24 cellular contexts compared by ENCODE assay signal in genomic region chr2:25744055-25744454, GRCh38.
DNase-seq lines count a peak whose midpoint lies in the region; ATAC-seq and TF ChIP-seq lines count a peak whose summit lies in the region.
"Had no signal": no experiment of that assay in that cellular context is flagged by ENCODE, and none has a peak within 500 bp of the region (broad histone marks: within the 10 kb centered on the region; RNA-seq: fewer than 3 reads in every experiment).

No MANE protein-coding gene starts in this region.

- CTCF ChIA-PET in PC-3 (lab: Charles Lee), result no interaction called here

- H3K4me2 ChIP-seq in OCI-LY1 (ENCODE audit: low read length) (no peak overlapping the region), PC-3 (ENCODE audit: low read length) (no peak overlapping the region)

- H4K20me1 ChIP-seq in OCI-LY1 (ENCODE audit: insufficient read depth, low read length), result no peaks in the 10 kb centered on the region
- no peaks in the 10 kb centered on the region for H4K20me1 ChIP-seq in PC-3 (ENCODE audit: low read length)

- no peaks in the 10 kb centered on the region for H3K27me3 ChIP-seq in heart left ventricle
- H3K27me3 ChIP-seq in OCI-LY1 (ENCODE audit: insufficient read depth, low read length), result no peaks in the 10 kb centered on the region
- no peaks in the 10 kb centered on the region for H3K27me3 ChIP-seq in PC-3 (ENCODE audit: low read length)
- no peaks in the 10 kb centered on the region for H3K27me3 ChIP-seq in transverse colon
- H3K27me3 ChIP-seq in brain microvascular endothelial cell (replicated peaks), result no peaks in the 10 kb centered on the region
- H3K27me3 ChIP-seq: gastrocnemius medialis had no signal

- WGBS in heart left ventricle, 4 donors, result 88 to 94% (median 91%) methylated on average over 4 to 8 of the region's 8 CpGs
- WGBS in transverse colon (ENCODE audit: low coverage in 1 of 2), 2 donors, result 94 to 100% methylated on average over 3 to 8 of the region's 8 CpGs

- H3K4me3 ChIP-seq in heart left ventricle (no peak overlapping the region), OCI-LY1 (ENCODE audit: low read depth, low read length, poor library complexity, severe bottlenecking) (no peak overlapping the region), PC-3 (ENCODE audit: low read length) (no peak overlapping the region), transverse colon (no peak overlapping the region), brain microvascular endothelial cell (ENCODE audit: low read depth, low read length) (no peak overlapping the region)
- H3K4me3 ChIP-seq: gastrocnemius medialis, GM23248, SK-N-MC had no signal

- H3K9ac ChIP-seq in OCI-LY1 (ENCODE audit: low read length) (no peak overlapping the region), PC-3 (ENCODE audit: low read length) (no peak overlapping the region)
- H3K9ac ChIP-seq: GM23248 had no signal

- H3K36me3 ChIP-seq in heart left ventricle (peaks cover 0 to 68% (median 55%) of the 10 kb centered on the region in 9 donors), OCI-LY1 (ENCODE audit: insufficient read depth, low read length) (peaks cover 39% of the 10 kb centered on the region), PC-3 (ENCODE audit: low read depth, low read length) (peaks cover 26% of the 10 kb centered on the region), transverse colon (peaks cover 0 to 38% (median 18%) of the 10 kb centered on the region in 4 donors), brain microvascular endothelial cell (replicated peaks) (peaks cover 15% of the 10 kb centered on the region)

- H3K9me2 ChIP-seq in OCI-LY1 (ENCODE audit: low read depth, low read length), result no peaks in the 10 kb centered on the region
- H3K9me2 ChIP-seq in PC-3 (replicated peaks; ENCODE audit: low read length), result no peaks in the 10 kb centered on the region

- H2AFZ ChIP-seq in OCI-LY1 (ENCODE audit: low read length) (no peak overlapping the region), PC-3 (ENCODE audit: low read length) (no peak overlapping the region)
- H2AFZ ChIP-seq: GM23248 had no signal

- no peaks in the 10 kb centered on the region for H3F3A ChIP-seq in OCI-LY1 (ENCODE audit: insufficient read depth, low read length)
- H3F3A ChIP-seq in PC-3 (ENCODE audit: low read length, unreplicated experiment), result no peaks in the 10 kb centered on the region

- intact Hi-C loops in heart left ventricle (cut with DNase I) (no loop called here), left cardiac atrium (cut with DNase I) (no loop called here), PC-3 (cut with micrococcal nuclease) (no loop called here), transverse colon (cut with DNase I; ENCODE audit: low total_unique reads) (no loop called here)

- DNase-seq in heart left ventricle, result peak in 1 of 5 donors; percentile 29
- DNase-seq in left cardiac atrium, result no peak
- DNase-seq in myocyte (ENCODE audit: low read depth), result peak; percentile 52
- no peak for DNase-seq in PC-3
- DNase-seq in transverse colon, result no peak
- no peak for DNase-seq in brain microvascular endothelial cell
- DNase-seq: activated CD4-positive, alpha-beta T cell treated with anti-CD3 and anti-CD28 coated beads for 4 hours; central memory CD4-positive, alpha-beta T cell; gastrocnemius medialis; GM23248; HFFc6; hypothalamus; mesendoderm; MV-4-11; NCI-H446; NCI-H774; stimulated activated CD8-positive, alpha-beta memory T cell treated with anti-CD3 and anti-CD28 coated beads, Interleukin-4, amount 100 ng/mL, for 48 hours; T-helper 17 cell; trophoblast cell had no signal

- no peak overlapping the region for H3K27ac ChIP-seq in heart left ventricle
- peak overlapping the region; percentile 4 for H3K27ac ChIP-seq in OCI-LY1 (ENCODE audit: low read depth, low read length, poor library complexity, severe bottlenecking)
- H3K27ac ChIP-seq in PC-3 (ENCODE audit: low read length), result no peak overlapping the region
- H3K27ac ChIP-seq in transverse colon, result no peak overlapping the region
- H3K27ac ChIP-seq in brain microvascular endothelial cell, result no peak overlapping the region
- H3K27ac ChIP-seq: C4-2B, gastrocnemius medialis, GM23248, RWPE1, SK-N-MC had no signal

- H3K79me2 ChIP-seq in OCI-LY1 (ENCODE audit: insufficient read depth, low read length), result no peaks in the 10 kb centered on the region
- H3K79me2 ChIP-seq in PC-3 (ENCODE audit: low read length), result no peaks in the 10 kb centered on the region

- peak; percentile 55 to 69 (median 63) for ATAC-seq in heart left ventricle
- no peak for ATAC-seq in left cardiac atrium
- no peak for ATAC-seq in PC-3
- ATAC-seq: activated naive CD4-positive, alpha-beta T cell treated with anti-CD3 and anti-CD28 coated beads, Interleukin-2, amount 50 U/mL, for 72 hours; gastrocnemius medialis; T-helper 17 cell had no signal

- H3K9me3 ChIP-seq in heart left ventricle, result no peaks in the 10 kb centered on the region
- H3K9me3 ChIP-seq in OCI-LY1 (ENCODE audit: low read length), result no peaks in the 10 kb centered on the region
- no peaks in the 10 kb centered on the region for H3K9me3 ChIP-seq in PC-3 (ENCODE audit: low read length)
- H3K9me3 ChIP-seq in transverse colon, result no peaks in the 10 kb centered on the region
- H3K9me3 ChIP-seq: gastrocnemius medialis had no signal

- in situ Hi-C loops in transverse colon (cut with MboI; ENCODE audit: low pct_ligation_motif_present in 1 of 4, low pct_unique_long_range_greater_than_20kb in 1 of 4, low sequenced_read_pairs in 3 of 4), result no loop called here
- in situ Hi-C loops in brain microvascular endothelial cell (cut with HindIII; ENCODE audit: low pct_ligation_motif_present, low sequenced_read_pairs), result no loop called here

- TF ChIP-seq CTCF in heart left ventricle (IDR thresholded peaks at IDR 0.05), result no peak
- TF ChIP-seq CTCF in OCI-LY1 (IDR thresholded peaks at IDR 0.05; ENCODE audit: low read length), result no peak
- no peak for TF ChIP-seq CTCF in PC-3 (conservative IDR thresholded peaks at IDR 0.05; ENCODE audit: low read depth, low read length)
- TF ChIP-seq CTCF in transverse colon (IDR thresholded peaks at IDR 0.05), result no peak
- TF ChIP-seq CTCF in brain microvascular endothelial cell (IDR thresholded peaks at IDR 0.05; ENCODE audit: low read depth, low read length, missing control alignments), result no peak

- TF ChIP-seq EP300 in transverse colon (IDR thresholded peaks at IDR 0.05; ENCODE audit: low read depth), result no peak

- POLR2A ChIA-PET in PC-3 (lab: Charles Lee; ENCODE audit: unreplicated experiment), result no interaction called here

- no peak for TF ChIP-seq POLR2A in heart left ventricle (IDR thresholded peaks at IDR 0.05)
- no peak for TF ChIP-seq POLR2A in transverse colon (IDR thresholded peaks at IDR 0.05)

- H3K4me1 ChIP-seq in heart left ventricle, result peaks cover 0 to 16% (median 2%) of the 10 kb centered on the region in 12 donors
- peaks cover 15% of the 10 kb centered on the region for H3K4me1 ChIP-seq in OCI-LY1 (ENCODE audit: insufficient read depth, low read length, severe bottlenecking)
- no peaks in the 10 kb centered on the region for H3K4me1 ChIP-seq in PC-3 (ENCODE audit: insufficient read depth, low read length)
- no peaks in the 10 kb centered on the region for H3K4me1 ChIP-seq in transverse colon

- BruUV-seq in PC-3 (replicated peaks; lab: Mats Ljungman, UMichigan), result no TSS peak

Comparison
In these comparisons a context has a peak if more than half of its experiments do, and no peak if none do; other contexts are left out.
1. ATAC-seq: peak in heart left ventricle (4 of 4); none in left cardiac atrium (0 of 2) and PC-3 (single experiment).